ENCODE assay signal across 11 cellular contexts in the genomic region with DNA sequence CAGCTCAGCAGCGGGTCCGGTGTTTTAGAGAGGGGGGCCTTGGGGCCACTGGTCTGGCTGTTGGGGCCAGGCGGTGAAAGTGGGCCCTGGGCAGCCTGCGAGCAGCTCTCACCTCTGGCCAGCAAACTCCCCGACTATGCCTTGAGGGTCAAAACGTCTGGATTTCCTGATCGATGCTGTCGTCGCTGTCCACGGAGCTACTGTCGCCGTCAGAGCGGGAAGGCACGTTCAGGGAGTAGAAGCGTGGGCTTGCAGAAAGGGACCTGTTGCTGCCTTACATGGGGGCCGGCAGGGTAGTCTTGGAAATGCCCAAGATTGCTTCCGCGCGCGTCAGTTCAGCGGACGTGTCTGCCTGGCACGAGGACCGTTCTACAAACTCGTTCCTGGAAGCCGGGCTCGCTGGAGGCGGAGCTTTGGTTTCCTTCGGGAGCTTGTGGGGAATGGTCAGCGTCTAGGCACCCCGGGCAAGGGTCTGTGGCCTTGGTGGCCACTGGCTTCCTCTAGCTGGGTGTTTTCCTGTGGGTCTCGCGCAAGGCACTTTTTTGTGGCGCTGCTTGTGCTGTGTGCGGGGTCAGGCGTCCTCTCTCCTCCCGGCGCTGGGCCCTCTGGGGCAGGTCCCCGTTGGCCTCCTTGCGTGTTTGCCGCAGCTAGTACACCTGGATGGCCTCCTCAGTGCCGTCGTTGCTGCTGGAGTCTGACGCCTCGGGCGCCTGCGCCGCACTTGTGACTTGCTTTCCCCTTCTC. TPM values are rescaled to one million over a fixed set of nuclear protein-coding genes. Genes with fewer than 3 reads are reported as not detected.
DNase-seq lines count a peak whose midpoint lies in the region; ATAC-seq, FAIRE-seq and TF ChIP-seq lines count a peak whose summit lies in the region.
"Had no signal": no experiment of that assay in that cellular context is flagged by ENCODE, and none has a peak within 500 bp of the region (broad histone marks: within the 10 kb centered on the region; RNA-seq: fewer than 3 reads in every experiment).

No MANE protein-coding gene starts in this region.

- no peak for TF ChIP-seq EP300 in sigmoid colon (IDR thresholded peaks at IDR 0.05)

- peak; percentile 35 to 51 for ATAC-seq in activated T-cell treated with anti-CD3 and anti-CD28 coated beads, Interleukin-2, amount 50 U/mL, for 72 hours (replicated peaks in 1 of 2)
- ATAC-seq in SK-N-SH treated with all-trans-retinoic acid at 6 μM for 48 hours (no peak), GM18870 (IDR thresholded peaks at IDR 0.05; ENCODE audit: unreplicated experiment) (no peak)

- H3K9me3 ChIP-seq in left ventricle myocardium inferior (replicated peaks) = peaks cover 23% of the 10 kb centered on the region
- H3K9me3 ChIP-seq in sigmoid colon = peaks cover 0 to 5% (median 0%) of the 10 kb centered on the region in 4 donors
- H3K9me3 ChIP-seq in Caco-2 = peaks cover 13% of the 10 kb centered on the region

- H3K4me1 Mint-ChIP-seq in activated T-cell treated with anti-CD3 and anti-CD28 coated beads, Interleukin-2, amount 50 U/mL, for 72 hours (ENCODE audit: low read depth) = peaks cover 34% of the 10 kb centered on the region
- no peaks in the 10 kb centered on the region for H3K4me1 Mint-ChIP-seq in Caco-2 (ENCODE audit: low read depth, unreplicated experiment)

- intact Hi-C loops in left ventricle myocardium inferior (cut with micrococcal nuclease) = no loop called here
- intact Hi-C loops in sigmoid colon (cut with DNase I) = no loop called here
- intact Hi-C loops in Caco-2 (cut with micrococcal nuclease; ENCODE audit: unreplicated experiment) = no loop called here

- H3K27ac Mint-ChIP-seq in activated T-cell treated with anti-CD3 and anti-CD28 coated beads, Interleukin-2, amount 50 U/mL, for 72 hours = peak overlapping the region; percentile 46
- H3K27ac Mint-ChIP-seq in Caco-2 (ENCODE audit: unreplicated experiment) = no peak overlapping the region

- H3K4me1 ChIP-seq in left ventricle myocardium inferior = peaks cover 26% of the 10 kb centered on the region
- H3K4me1 ChIP-seq in sigmoid colon = peaks cover 0 to 4% (median 0%) of the 10 kb centered on the region in 4 donors
- no peaks in the 10 kb centered on the region for H3K4me1 ChIP-seq in Caco-2
- H3K4me1 ChIP-seq: gastrocnemius medialis had no signal

- TF ChIP-seq POLR2A in sigmoid colon (IDR thresholded peaks at IDR 0.05) = no peak

- DNase-seq in GM19239 (ENCODE audit: insufficient read length, low spot score) (no peak), left ventricle myocardium inferior (no peak), sigmoid colon (peak; percentile 77), NCI-H1694 treated with DMSO at 0.1 percent for 48 hours (lab: John Stamatoyannopoulos, UW) (no peak), Caco-2 (no peak)
- DNase-seq in activated T-cell treated with anti-CD3 and anti-CD28 coated beads, Interleukin-2, amount 50 U/mL, for 72 hours = peak; percentile 17 to 24
- DNase-seq: gastrocnemius medialis, NCI-H2081 treated with DMSO at 0.1 percent for 48 hours, SIG-M5 had no signal

- peaks cover 5% of the 10 kb centered on the region for H3K27me3 Mint-ChIP-seq in activated T-cell treated with anti-CD3 and anti-CD28 coated beads, Interleukin-2, amount 50 U/mL, for 72 hours (ENCODE audit: low read depth)
- no peaks in the 10 kb centered on the region for H3K27me3 Mint-ChIP-seq in Caco-2 (ENCODE audit: insufficient read depth, unreplicated experiment)

- TF ChIP-seq CTCF in left ventricle myocardium inferior (IDR thresholded peaks at IDR 0.05; ENCODE audit: borderline replicate concordance) = no peak
- no peak for TF ChIP-seq CTCF in sigmoid colon (IDR thresholded peaks at IDR 0.05)
- no peak for TF ChIP-seq CTCF in Caco-2 (IDR thresholded peaks at IDR 0.05; ENCODE audit: insufficient read depth in 1 of 2, low read depth in 1 of 2, low read length in 1 of 2, severe bottlenecking in 1 of 2, unreplicated experiment in 1 of 2)

- 54 to 60% methylated on average over 48 of the region's 48 CpGs for WGBS in sigmoid colon, 2 donors

- CTCF ChIA-PET in Caco-2 (lab: Charles Lee) = no interaction called here

- peaks cover 19 to 35% of the 10 kb centered on the region in 2 donors for H3K36me3 Mint-ChIP-seq in activated T-cell treated with anti-CD3 and anti-CD28 coated beads, Interleukin-2, amount 50 U/mL, for 72 hours (ENCODE audit: insufficient read depth in 2 of 2)
- H3K36me3 Mint-ChIP-seq in Caco-2 (ENCODE audit: insufficient read depth, unreplicated experiment) = peaks cover 17% of the 10 kb centered on the region

- POLR2A ChIA-PET in Caco-2 (lab: Charles Lee) = no interaction called here

- no TSS peak for BruUV-seq in Caco-2 (replicated peaks; lab: Mats Ljungman, UMichigan)

- H3K36me3 ChIP-seq in left ventricle myocardium inferior (peaks cover 32% of the 10 kb centered on the region), sigmoid colon (no peaks in the 10 kb centered on the region), Caco-2 (ENCODE audit: control insufficient read depth, insufficient read depth, low read length) (peaks cover 5% of the 10 kb centered on the region; the same call in 1 of the 2 replicates)

- H3K4me3 Mint-ChIP-seq in activated T-cell treated with anti-CD3 and anti-CD28 coated beads, Interleukin-2, amount 50 U/mL, for 72 hours = peak overlapping the region; percentile 74 to 85
- H3K4me3 Mint-ChIP-seq in Caco-2 (ENCODE audit: unreplicated experiment) = no peak overlapping the region

- H3K9me3 Mint-ChIP-seq in activated T-cell treated with anti-CD3 and anti-CD28 coated beads, Interleukin-2, amount 50 U/mL, for 72 hours = peaks cover 2 to 4% of the 10 kb centered on the region in 2 donors
- peaks cover 16% of the 10 kb centered on the region for H3K9me3 Mint-ChIP-seq in Caco-2 (ENCODE audit: unreplicated experiment)

- H3K27ac ChIP-seq in left ventricle myocardium inferior (replicated peaks) = peak overlapping the region; percentile 63
- no peak overlapping the region for H3K27ac ChIP-seq in sigmoid colon

- H3K4me3 ChIP-seq in left ventricle myocardium inferior (peak overlapping the region; percentile 48), sigmoid colon (peak overlapping the region in 3 of 4 donors; percentile 31 to 36 (median 35)), Caco-2 (ENCODE audit: low read depth, low read length) (no peak overlapping the region)

- FAIRE-seq in GM19239 (lab: Jason Lieb, UNC) = peak; percentile 42

- H3K27me3 ChIP-seq in left ventricle myocardium inferior (ENCODE audit: low read depth) = no peaks in the 10 kb centered on the region
- H3K27me3 ChIP-seq in sigmoid colon = no peaks in the 10 kb centered on the region
- no peaks in the 10 kb centered on the region for H3K27me3 ChIP-seq in Caco-2 (replicated peaks; ENCODE audit: control insufficient read depth, insufficient read depth, low read length)
- H3K27me3 ChIP-seq: gastrocnemius medialis had no signal

TF ChIP-seq in SK-N-SH treated with all-trans-retinoic acid at 6 μM for 48 hours, 23 proteins besides CTCF, POLR2A, EP300 and RAD21 (continues in another document):
- TF ChIP-seq SNAI2 (CRISPR knock-in tag; IDR thresholded peaks at IDR 0.05) = no peak
- TF ChIP-seq TCF4 (CRISPR knock-in tag; IDR thresholded peaks at IDR 0.05; ENCODE audit: borderline replicate concordance) = no peak
- TF ChIP-seq RARB (CRISPR knock-in tag; IDR thresholded peaks at IDR 0.05) = no peak
- TF ChIP-seq ZNF8 (CRISPR knock-in tag; IDR thresholded peaks at IDR 0.05) = no peak
- TF ChIP-seq, protein P1, sequence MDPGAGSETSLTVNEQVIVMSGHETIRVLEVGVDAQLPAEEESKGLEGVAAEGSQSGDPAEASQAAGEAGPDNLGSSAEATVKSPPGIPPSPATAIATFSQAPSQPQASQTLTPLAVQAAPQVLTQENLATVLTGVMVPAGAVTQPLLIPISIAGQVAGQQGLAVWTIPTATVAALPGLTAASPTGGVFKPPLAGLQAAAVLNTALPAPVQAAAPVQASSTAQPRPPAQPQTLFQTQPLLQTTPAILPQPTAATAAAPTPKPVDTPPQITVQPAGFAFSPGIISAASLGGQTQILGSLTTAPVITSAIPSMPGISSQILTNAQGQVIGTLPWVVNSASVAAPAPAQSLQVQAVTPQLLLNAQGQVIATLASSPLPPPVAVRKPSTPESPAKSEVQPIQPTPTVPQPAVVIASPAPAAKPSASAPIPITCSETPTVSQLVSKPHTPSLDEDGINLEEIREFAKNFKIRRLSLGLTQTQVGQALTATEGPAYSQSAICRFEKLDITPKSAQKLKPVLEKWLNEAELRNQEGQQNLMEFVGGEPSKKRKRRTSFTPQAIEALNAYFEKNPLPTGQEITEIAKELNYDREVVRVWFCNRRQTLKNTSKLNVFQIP (CRISPR knock-in tag; IDR thresholded peaks at IDR 0.05; ENCODE audit: borderline replicate concordance, low read depth) = no peak
- no peak for TF ChIP-seq ZNF565 (CRISPR knock-in tag; conservative IDR thresholded peaks at IDR 0.05; ENCODE audit: low read depth)
- no peak for TF ChIP-seq BACH2 (CRISPR knock-in tag; IDR thresholded peaks at IDR 0.05; ENCODE audit: borderline replicate concordance)
- no peak for TF ChIP-seq TOX (CRISPR knock-in tag; IDR thresholded peaks at IDR 0.05; ENCODE audit: borderline replicate concordance)
- TF ChIP-seq PPARA (CRISPR knock-in tag; IDR thresholded peaks at IDR 0.05; ENCODE audit: borderline replicate concordance) = no peak
- TF ChIP-seq, protein P2, sequence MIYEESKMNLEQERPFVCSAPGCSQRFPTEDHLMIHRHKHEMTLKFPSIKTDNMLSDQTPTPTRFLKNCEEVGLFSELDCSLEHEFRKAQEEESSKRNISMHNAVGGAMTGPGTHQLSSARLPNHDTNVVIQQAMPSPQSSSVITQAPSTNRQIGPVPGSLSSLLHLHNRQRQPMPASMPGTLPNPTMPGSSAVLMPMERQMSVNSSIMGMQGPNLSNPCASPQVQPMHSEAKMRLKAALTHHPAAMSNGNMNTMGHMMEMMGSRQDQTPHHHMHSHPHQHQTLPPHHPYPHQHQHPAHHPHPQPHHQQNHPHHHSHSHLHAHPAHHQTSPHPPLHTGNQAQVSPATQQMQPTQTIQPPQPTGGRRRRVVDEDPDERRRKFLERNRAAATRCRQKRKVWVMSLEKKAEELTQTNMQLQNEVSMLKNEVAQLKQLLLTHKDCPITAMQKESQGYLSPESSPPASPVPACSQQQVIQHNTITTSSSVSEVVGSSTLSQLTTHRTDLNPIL (CRISPR knock-in tag; IDR thresholded peaks at IDR 0.05; ENCODE audit: low read depth) = no peak
- TF ChIP-seq ARNTL (CRISPR knock-in tag; IDR thresholded peaks at IDR 0.05; ENCODE audit: borderline replicate concordance, low read depth) = no peak
- TF ChIP-seq ZNF70 (CRISPR knock-in tag; IDR thresholded peaks at IDR 0.05) = no peak

RNA-seq across cellular contexts. Expression of a gene that starts 15.3 kb away (rescaled TPM):
- 10 to 100 TPM; 32.5 to 37.7 TPM for total RNA-seq in activated T-cell treated with anti-CD3 and anti-CD28 coated beads, Interleukin-2, amount 50 U/mL, for 72 hours
- total RNA-seq in left ventricle myocardium inferior (23.8 TPM), sigmoid colon (10 to 100 TPM; 26.0 to 35.6 (median 32.3) TPM), Caco-2 (2022) (24.1 and 24.3 TPM in 2 replicates)
- polyA plus RNA-seq in sigmoid colon = 10 to 100 TPM; 15.6 to 32.4 (median 15.7) TPM

Comparison
In these comparisons a context has a peak if more than half of its experiments do, and no peak if none do; other contexts are left out.
1. DNase-seq: peak in activated T-cell treated with anti-CD3 and anti-CD28 coated beads, Interleukin-2, amount 50 U/mL, for 72 hours (2 of 2) and sigmoid colon (single experiment); none in GM19239 (single experiment), left ventricle myocardium inferior (single experiment), NCI-H1694 treated with DMSO at 0.1 percent for 48 hours (single experiment) and Caco-2 (0 of 2).
2. ATAC-seq: peak in activated T-cell treated with anti-CD3 and anti-CD28 coated beads, Interleukin-2, amount 50 U/mL, for 72 hours (2 of 2); none in SK-N-SH treated with all-trans-retinoic acid at 6 μM for 48 hours (single experiment) and GM18870 (single experiment).